29 cellular contexts compared by ENCODE assay signal in the genomic region with DNA sequence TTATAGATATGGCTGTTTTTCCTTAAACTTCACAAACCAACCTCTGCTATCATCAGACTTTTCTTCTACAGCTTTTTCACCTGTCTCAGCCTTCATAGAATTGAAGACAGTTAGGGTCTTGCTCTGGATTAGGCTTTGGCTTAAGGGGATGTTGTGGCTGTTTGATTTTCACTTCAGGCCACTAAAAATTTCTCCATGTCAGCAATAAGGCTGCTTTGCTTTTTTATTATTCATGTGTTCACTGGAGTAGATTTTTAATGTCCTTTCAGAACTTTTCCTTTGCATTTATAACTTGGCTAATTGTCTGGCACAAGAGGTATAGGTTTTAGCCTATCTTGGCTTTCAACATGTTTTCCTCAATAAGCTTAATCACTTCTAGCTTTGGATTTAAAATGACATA.
"Had no signal": no experiment of that assay in that cellular context is flagged by ENCODE, and none has a peak within 500 bp of the region (broad histone marks: within the 10 kb centered on the region; RNA-seq: fewer than 3 reads in every experiment).

No MANE protein-coding gene starts in this region.

- H3K27me3 ChIP-seq: stomach, suprapubic skin, testis, thyroid gland, tibial artery, tibial nerve, transverse colon, upper lobe of left lung, upper lobe of right lung, vagina had no signal

- DNase-seq: stimulated activated CD4-positive, alpha-beta T cell treated with anti-CD3 and anti-CD28 coated beads, Interleukin-2, amount 100 ng/mL, for 48 hours; stimulated activated CD4-positive, alpha-beta T cell treated with anti-CD3 and anti-CD28 coated beads, Interleukin-4, amount 100 ng/mL, for 1 hour; stimulated activated CD4-positive, alpha-beta T cell treated with anti-CD3 and anti-CD28 coated beads, Interleukin-4, amount 100 ng/mL, for 24 hours; stimulated activated CD4-positive, alpha-beta T cell treated with anti-CD3 and anti-CD28 coated beads, Interleukin-4, amount 100 ng/mL, for 4 hours; stimulated activated CD8-positive, alpha-beta memory T cell treated with anti-CD3 and anti-CD28 coated beads, Interleukin-4, amount 100 ng/mL, for 48 hours; stimulated activated naive B cell treated with anti-CD40 and anti-IgM and Interleukin-4, amounts not matched to agents 10 μg/mL and 1 μg/mL and 100 μg/mL, for 72 hours; stimulated activated naive CD4-positive, alpha-beta T cell; stimulated activated naive CD4-positive, alpha-beta T cell treated with Interleukin-2 at 50 U/mL for 16 hours; stimulated activated naive CD8-positive, alpha-beta T cell treated with anti-CD3 and anti-CD28 coated beads, Interleukin-15, amount 100 ng/mL, for 72 hours; stimulated activated naive CD8-positive, alpha-beta T cell treated with anti-CD3 and anti-CD28 coated beads, Interleukin-15, Interleukin-2, amounts not matched to agents 100 U/mL and 50 U/mL, for 24 hours; stomach; substantia nigra; testis; thyroid gland; tibial artery; transverse colon; trophoblast cell; upper lobe of left lung; upper lobe of right lung; uterus had no signal

- H3K4me3 Mint-ChIP-seq: stimulated activated effector memory CD8-positive, alpha-beta T cell treated with anti-CD3 and anti-CD28 coated beads, Interleukin-12 subunit alpha, Interleukin-12 subunit beta, amount 100 ng/mL, for 72 hours; stimulated activated memory B cell treated with anti-CD40 and anti-IgM and Interleukin-4, amounts not matched to agents 10 μg/mL and 1 μg/mL and 100 μg/mL, for 72 hours; stimulated activated naive B cell treated with anti-CD40 and anti-IgM and Interleukin-4, amounts not matched to agents 10 μg/mL and 1 μg/mL and 100 μg/mL, for 72 hours; stimulated activated naive CD8-positive, alpha-beta T cell treated with anti-CD3 and anti-CD28 coated beads, Interleukin-15, amount 100 ng/mL, for 72 hours; stimulated activated naive CD8-positive, alpha-beta T cell treated with anti-CD3 and anti-CD28 coated beads, Interleukin-15, Interleukin-2, amounts not matched to agents 100 ng/mL and 50 ng/mL, for 24 hours; type B pancreatic cell had no signal

- H3K9me3 ChIP-seq: stomach, suprapubic skin, testis, thoracic aorta, thyroid gland, tibial artery, tibial nerve, transverse colon, upper lobe of left lung, upper lobe of right lung, uterus, vagina had no signal

- H3K27me3 Mint-ChIP-seq: stimulated activated memory B cell treated with anti-CD40 and anti-IgM and Interleukin-4, amounts not matched to agents 10 μg/mL and 1 μg/mL and 100 μg/mL, for 72 hours; stimulated activated naive B cell treated with anti-CD40 and anti-IgM and Interleukin-4, amounts not matched to agents 10 μg/mL and 1 μg/mL and 100 μg/mL, for 72 hours; stimulated activated naive CD8-positive, alpha-beta T cell treated with anti-CD3 and anti-CD28 coated beads, Interleukin-15, amount 100 ng/mL, for 72 hours; stimulated activated naive CD8-positive, alpha-beta T cell treated with anti-CD3 and anti-CD28 coated beads, Interleukin-15, Interleukin-2, amounts not matched to agents 100 ng/mL and 50 ng/mL, for 24 hours; type B pancreatic cell had no signal

- H3K36me3 ChIP-seq: stomach, suprapubic skin, thoracic aorta, thyroid gland, tibial artery, tibial nerve, transverse colon, upper lobe of left lung, upper lobe of right lung, uterus, vagina had no signal

- H3K27ac Mint-ChIP-seq: stimulated activated effector memory CD8-positive, alpha-beta T cell treated with anti-CD3 and anti-CD28 coated beads, Interleukin-12 subunit alpha, Interleukin-12 subunit beta, amount 100 ng/mL, for 72 hours; stimulated activated memory B cell treated with anti-CD40 and anti-IgM and Interleukin-4, amounts not matched to agents 10 μg/mL and 1 μg/mL and 100 μg/mL, for 72 hours; stimulated activated naive B cell treated with anti-CD40 and anti-IgM and Interleukin-4, amounts not matched to agents 10 μg/mL and 1 μg/mL and 100 μg/mL, for 72 hours; stimulated activated naive CD8-positive, alpha-beta T cell treated with anti-CD3 and anti-CD28 coated beads, Interleukin-15, amount 100 ng/mL, for 72 hours; stimulated activated naive CD8-positive, alpha-beta T cell treated with anti-CD3 and anti-CD28 coated beads, Interleukin-15, Interleukin-2, amounts not matched to agents 100 ng/mL and 50 ng/mL, for 24 hours; type B pancreatic cell had no signal

- H3K4me3 ChIP-seq: stomach, suprapubic skin, testis, thoracic aorta, thyroid gland, tibial artery, tibial nerve, transverse colon, upper lobe of left lung, upper lobe of right lung, uterus, vagina had no signal

- H3K27ac ChIP-seq: stomach, suprapubic skin, testis, thoracic aorta, thyroid gland, tibial artery, tibial nerve, transverse colon, upper lobe of left lung, upper lobe of right lung, uterus, vagina had no signal

- H3K36me3 Mint-ChIP-seq: stimulated activated effector memory CD8-positive, alpha-beta T cell treated with anti-CD3 and anti-CD28 coated beads, Interleukin-12 subunit alpha, Interleukin-12 subunit beta, amount 100 ng/mL, for 72 hours; stimulated activated memory B cell treated with anti-CD40 and anti-IgM and Interleukin-4, amounts not matched to agents 10 μg/mL and 1 μg/mL and 100 μg/mL, for 72 hours; stimulated activated naive B cell treated with anti-CD40 and anti-IgM and Interleukin-4, amounts not matched to agents 10 μg/mL and 1 μg/mL and 100 μg/mL, for 72 hours; type B pancreatic cell had no signal

- H3K4me1 ChIP-seq: stomach, suprapubic skin, testis, thyroid gland, tibial artery, transverse colon, upper lobe of left lung, upper lobe of right lung, uterus, vagina had no signal

- FAIRE-seq: urothelium cell line had no signal

- H3K9me3 Mint-ChIP-seq: stimulated activated naive B cell treated with anti-CD40 and anti-IgM and Interleukin-4, amounts not matched to agents 10 μg/mL and 1 μg/mL and 100 μg/mL, for 72 hours; type B pancreatic cell had no signal

- ATAC-seq: stimulated activated effector memory CD8-positive, alpha-beta T cell treated with anti-CD3 and anti-CD28 coated beads, Interleukin-12 subunit alpha, Interleukin-12 subunit beta, amount 100 ng/mL, for 72 hours; stimulated activated memory B cell treated with anti-CD40 and anti-IgM and Interleukin-4, amounts not matched to agents 10 μg/mL and 1 μg/mL and 100 μg/mL, for 72 hours; stimulated activated naive B cell treated with anti-CD40 and anti-IgM and Interleukin-4, amounts not matched to agents 10 μg/mL and 1 μg/mL and 100 μg/mL, for 72 hours; stimulated activated naive CD8-positive, alpha-beta T cell treated with anti-CD3 and anti-CD28 coated beads, Interleukin-15, amount 100 ng/mL, for 72 hours; stimulated activated naive CD8-positive, alpha-beta T cell treated with anti-CD3 and anti-CD28 coated beads, Interleukin-15, Interleukin-2, amounts not matched to agents 100 U/mL and 50 U/mL, for 24 hours; upper lobe of right lung had no signal

- H3K4me1 Mint-ChIP-seq: stimulated activated effector memory CD8-positive, alpha-beta T cell treated with anti-CD3 and anti-CD28 coated beads, Interleukin-12 subunit alpha, Interleukin-12 subunit beta, amount 100 ng/mL, for 72 hours; stimulated activated memory B cell treated with anti-CD40 and anti-IgM and Interleukin-4, amounts not matched to agents 10 μg/mL and 1 μg/mL and 100 μg/mL, for 72 hours; stimulated activated naive B cell treated with anti-CD40 and anti-IgM and Interleukin-4, amounts not matched to agents 10 μg/mL and 1 μg/mL and 100 μg/mL, for 72 hours; stimulated activated naive CD8-positive, alpha-beta T cell treated with anti-CD3 and anti-CD28 coated beads, Interleukin-15, amount 100 ng/mL, for 72 hours had no signal
